In genomic region chr10:23522345-23522744, GRCh38 we compare ENCODE assay signal across 28 cellular contexts.
DNase-seq lines count a peak whose midpoint lies in the region; ATAC-seq and TF ChIP-seq lines count a peak whose summit lies in the region.
"Had no signal": no experiment of that assay in that cellular context is flagged by ENCODE, and none has a peak within 500 bp of the region (broad histone marks: within the 10 kb centered on the region; RNA-seq: fewer than 3 reads in every experiment).

No MANE protein-coding gene starts in this region.

- CTCF ChIA-PET in A673 (lab: Charles Lee) = interaction anchor here (0.6 kb wide), 1 partner anchor 1564 kb away, joined by 3 read pairs; no protein-coding TSS in a partner anchor

- H3K36me3 ChIP-seq in A673 (ENCODE audit: insufficient read depth, low read length, poor library complexity, severe bottlenecking) (no peaks in the 10 kb centered on the region), brain microvascular endothelial cell (replicated peaks) (no peaks in the 10 kb centered on the region)
- H3K36me3 ChIP-seq: breast epithelium, colonic mucosa, uterus had no signal

- ATAC-seq in HG02588 (IDR thresholded peaks at IDR 0.05; ENCODE audit: unreplicated experiment) = no peak
- ATAC-seq: A549; activated T-cell treated with anti-CD3 and anti-CD28 coated beads, Interleukin-2, amount 50 U/mL, for 72 hours; left lobe of liver; stimulated activated naive CD8-positive, alpha-beta T cell treated with anti-CD3 and anti-CD28 coated beads, Interleukin-15, Interleukin-2, amounts not matched to agents 100 U/mL and 50 U/mL, for 24 hours had no signal

- H3K27ac ChIP-seq in A673 (ENCODE audit: low read depth, low read length, poor library complexity, severe bottlenecking) (no peak overlapping the region), brain microvascular endothelial cell (no peak overlapping the region)
- H3K27ac ChIP-seq: A549, breast epithelium, colonic mucosa, hepatocyte, testis, uterus, VCaP had no signal

- intact Hi-C loops in A673 (cut with micrococcal nuclease; ENCODE audit: unreplicated experiment) = loop anchor here (5.0 to 10.0 kb wide), 2 partner anchors 75 to 992 kb away; no protein-coding TSS in a partner anchor

- BruUV-seq in A673 (replicated peaks; lab: Mats Ljungman, UMichigan) = no TSS peak

- H3K4me1 ChIP-seq in A673 (ENCODE audit: insufficient read depth, low read length, poor library complexity, severe bottlenecking) = peaks cover 23% of the 10 kb centered on the region
- H3K4me1 ChIP-seq: A549, breast epithelium, colonic mucosa, testis, uterus had no signal

- H3K4me3 ChIP-seq in A673 (ENCODE audit: low read depth, low read length, poor library complexity, severe bottlenecking) = no peak overlapping the region
- H3K4me3 ChIP-seq in brain microvascular endothelial cell (ENCODE audit: low read depth, low read length) = no peak overlapping the region
- H3K4me3 ChIP-seq: A549, breast epithelium, colonic mucosa, hepatocyte, testis, uterus had no signal

- H3K9me3 ChIP-seq in A673 (ENCODE audit: low read depth, low read length, poor library complexity, severe bottlenecking) = no peaks in the 10 kb centered on the region
- H3K9me3 ChIP-seq: A549, breast epithelium, colonic mucosa, testis, uterus had no signal

- TF ChIP-seq CTCF in A673 (conservative IDR thresholded peaks at IDR 0.05; ENCODE audit: low read depth, low read length) = no peak
- no peak for TF ChIP-seq CTCF in brain microvascular endothelial cell (IDR thresholded peaks at IDR 0.05; ENCODE audit: low read depth, low read length, missing control alignments)

- H3K27me3 ChIP-seq in A673 (replicated peaks; ENCODE audit: insufficient read depth, low read depth, low read length, poor library complexity) (no peaks in the 10 kb centered on the region), brain microvascular endothelial cell (replicated peaks) (no peaks in the 10 kb centered on the region)
- H3K27me3 ChIP-seq: breast epithelium, colonic mucosa, testis, uterus had no signal

- in situ Hi-C loops in brain microvascular endothelial cell (cut with HindIII; ENCODE audit: low pct_ligation_motif_present, low sequenced_read_pairs) = no loop called here

- DNase-seq in A673 (ENCODE audit: low spot score) = peak; percentile 48
- DNase-seq in HCEC 1CT = peak; percentile 26
- DNase-seq in brain microvascular endothelial cell = peak; percentile 1
- DNase-seq in kidney tubule cell (ENCODE audit: low spot score) = peak; percentile 57
- no peak for DNase-seq in RPMI8226
- DNase-seq in NCI-H2107 treated with DMSO at 0.1 percent for 48 hours (lab: John Stamatoyannopoulos, UW; ENCODE audit: unreplicated experiment) = no peak
- DNase-seq in activated naive CD4-positive, alpha-beta T cell treated with anti-CD3 and anti-CD28 coated beads, Interleukin-2, amount 50 U/mL, for 16 hours = no peak
- DNase-seq: activated CD4-positive, alpha-beta T cell treated with anti-CD3 and anti-CD28 coated beads for 4 hours; activated naive CD4-positive, alpha-beta T cell; activated T-cell treated with anti-CD3 and anti-CD28 coated beads, Interleukin-2, amount 50 U/mL, for 72 hours; CD8-positive, alpha-beta memory T cell; colonic mucosa; effector CD8-positive, alpha-beta T cell; GF-D8; H7; NCI-H146; NCI-H510A; OCI-M1; SHP77 treated with DMSO at 0.1 percent for 48 hours; stimulated activated naive CD8-positive, alpha-beta T cell treated with anti-CD3 and anti-CD28 coated beads, Interleukin-15, Interleukin-2, amounts not matched to agents 100 U/mL and 50 U/mL, for 24 hours; testis; uterus had no signal

- POLR2A ChIA-PET in A673 (lab: Charles Lee; ENCODE audit: low non-redundant PET) = no interaction called here

Comparison
In these comparisons a context has a peak if more than half of its experiments do, and no peak if none do; other contexts are left out.
1. DNase-seq: peak in A673 (single experiment), HCEC 1CT (single experiment), brain microvascular endothelial cell (single experiment) and kidney tubule cell (single experiment); none in RPMI8226 (single experiment), NCI-H2107 treated with DMSO at 0.1 percent for 48 hours (single experiment) and activated naive CD4-positive, alpha-beta T cell treated with anti-CD3 and anti-CD28 coated beads, Interleukin-2, amount 50 U/mL, for 16 hours (single experiment).